Comparison of ENCODE assay signal across 1 cellular context in genomic region chr6:119313937-119314893, GRCh38.
TF ChIP-seq lines count a peak whose summit lies in the region.

No MANE protein-coding gene starts in this region.

TF ChIP-seq in GM12878, 131 proteins besides CTCF, POLR2A, EP300 and RAD21 (continued from another document and continues in another):
- TF ChIP-seq RELB (IDR thresholded peaks at IDR 0.05; ENCODE audit: low read depth) (peak; percentile 41), SPI1 (IDR thresholded peaks at IDR 0.05; ENCODE audit: borderline replicate concordance, insufficient read depth, low read depth, low read length) (peak; percentile 88), MTA2 (IDR thresholded peaks at IDR 0.05; ENCODE audit: low read depth) (peak; percentile 54), ESRRA (IDR thresholded peaks at IDR 0.05; ENCODE audit: low read length) (no peak), KDM1A (IDR thresholded peaks at IDR 0.05; ENCODE audit: borderline replicate concordance) (no peak), BACH1 (IDR thresholded peaks at IDR 0.05; ENCODE audit: borderline replicate concordance) (no peak; the same call in 1 of the 2 replicates), KLF5 (IDR thresholded peaks at IDR 0.05; ENCODE audit: partially characterized antibody) (no peak), ZNF207 (IDR thresholded peaks at IDR 0.05; ENCODE audit: borderline replicate concordance) (no peak), MLLT1 (IDR thresholded peaks at IDR 0.05) (peak; percentile 76), YBX1 (IDR thresholded peaks at IDR 0.05) (no peak), SKIL (IDR thresholded peaks at IDR 0.05; ENCODE audit: low read depth, poor library complexity, severe bottlenecking) (no peak), ELK1 (IDR thresholded peaks at IDR 0.05; ENCODE audit: low read depth, low read length) (no peak), POU2F2 (IDR thresholded peaks at IDR 0.05; ENCODE audit: borderline replicate concordance, low read depth, low read length) (peak; percentile 39; the same call in 1 of the 3 replicates), ZNF217 (IDR thresholded peaks at IDR 0.05) (0 out of 2 replicates have a peak, but pooled peaks have one; percentile 29), RUNX3 (IDR thresholded peaks at IDR 0.05; ENCODE audit: low read length) (peak; percentile 79), SUZ12 (IDR thresholded peaks at IDR 0.05; ENCODE audit: unreplicated experiment) (no peak), NR2C1 (IDR thresholded peaks at IDR 0.05) (no peak), WRNIP1 (IDR thresholded peaks at IDR 0.05; ENCODE audit: borderline replicate concordance, low read depth, low read length) (0 out of 2 replicates have a peak, but pooled peaks have one; percentile 74), KAT2A (conservative IDR thresholded peaks at IDR 0.05; ENCODE audit: control insufficient read depth, low read depth, low read length) (no peak), CBFB (IDR thresholded peaks at IDR 0.05; ENCODE audit: low read depth) (0 out of 2 replicates have a peak, but pooled peaks have one; percentile 40), BHLHE40 (IDR thresholded peaks at IDR 0.05; ENCODE audit: borderline replicate concordance in 1 of 2, low read depth in 2 of 2, low read length in 1 of 2) (peak; percentile 88 to 92), SUPT20H (IDR thresholded peaks at IDR 0.05; ENCODE audit: borderline replicate concordance, control insufficient read depth, low read depth, low read length) (no peak), ASH2L (IDR thresholded peaks at IDR 0.05; ENCODE audit: borderline replicate concordance, low read depth) (no peak), NFIC (IDR thresholded peaks at IDR 0.05; ENCODE audit: low read depth, low read length) (peak; percentile 43), MYB (IDR thresholded peaks at IDR 0.05; ENCODE audit: borderline replicate concordance, low read depth, low read length) (peak; percentile 30; the same call in 1 of the 2 replicates), CBX5 (IDR thresholded peaks at IDR 0.05; ENCODE audit: low read depth) (no peak), MEF2B (IDR thresholded peaks at IDR 0.05; ENCODE audit: partially characterized antibody, poor library complexity, severe bottlenecking) (peak; percentile 93), CHD1 (IDR thresholded peaks at IDR 0.05; ENCODE audit: low read depth, low read length) (no peak)
- TF ChIP-seq, protein P1, sequence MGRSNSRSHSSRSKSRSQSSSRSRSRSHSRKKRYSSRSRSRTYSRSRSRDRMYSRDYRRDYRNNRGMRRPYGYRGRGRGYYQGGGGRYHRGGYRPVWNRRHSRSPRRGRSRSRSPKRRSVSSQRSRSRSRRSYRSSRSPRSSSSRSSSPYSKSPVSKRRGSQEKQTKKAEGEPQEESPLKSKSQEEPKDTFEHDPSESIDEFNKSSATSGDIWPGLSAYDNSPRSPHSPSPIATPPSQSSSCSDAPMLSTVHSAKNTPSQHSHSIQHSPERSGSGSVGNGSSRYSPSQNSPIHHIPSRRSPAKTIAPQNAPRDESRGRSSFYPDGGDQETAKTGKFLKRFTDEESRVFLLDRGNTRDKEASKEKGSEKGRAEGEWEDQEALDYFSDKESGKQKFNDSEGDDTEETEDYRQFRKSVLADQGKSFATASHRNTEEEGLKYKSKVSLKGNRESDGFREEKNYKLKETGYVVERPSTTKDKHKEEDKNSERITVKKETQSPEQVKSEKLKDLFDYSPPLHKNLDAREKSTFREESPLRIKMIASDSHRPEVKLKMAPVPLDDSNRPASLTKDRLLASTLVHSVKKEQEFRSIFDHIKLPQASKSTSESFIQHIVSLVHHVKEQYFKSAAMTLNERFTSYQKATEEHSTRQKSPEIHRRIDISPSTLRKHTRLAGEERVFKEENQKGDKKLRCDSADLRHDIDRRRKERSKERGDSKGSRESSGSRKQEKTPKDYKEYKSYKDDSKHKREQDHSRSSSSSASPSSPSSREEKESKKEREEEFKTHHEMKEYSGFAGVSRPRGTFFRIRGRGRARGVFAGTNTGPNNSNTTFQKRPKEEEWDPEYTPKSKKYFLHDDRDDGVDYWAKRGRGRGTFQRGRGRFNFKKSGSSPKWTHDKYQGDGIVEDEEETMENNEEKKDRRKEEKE (IDR thresholded peaks at IDR 0.05), result no peak
- TF ChIP-seq, protein P2, sequence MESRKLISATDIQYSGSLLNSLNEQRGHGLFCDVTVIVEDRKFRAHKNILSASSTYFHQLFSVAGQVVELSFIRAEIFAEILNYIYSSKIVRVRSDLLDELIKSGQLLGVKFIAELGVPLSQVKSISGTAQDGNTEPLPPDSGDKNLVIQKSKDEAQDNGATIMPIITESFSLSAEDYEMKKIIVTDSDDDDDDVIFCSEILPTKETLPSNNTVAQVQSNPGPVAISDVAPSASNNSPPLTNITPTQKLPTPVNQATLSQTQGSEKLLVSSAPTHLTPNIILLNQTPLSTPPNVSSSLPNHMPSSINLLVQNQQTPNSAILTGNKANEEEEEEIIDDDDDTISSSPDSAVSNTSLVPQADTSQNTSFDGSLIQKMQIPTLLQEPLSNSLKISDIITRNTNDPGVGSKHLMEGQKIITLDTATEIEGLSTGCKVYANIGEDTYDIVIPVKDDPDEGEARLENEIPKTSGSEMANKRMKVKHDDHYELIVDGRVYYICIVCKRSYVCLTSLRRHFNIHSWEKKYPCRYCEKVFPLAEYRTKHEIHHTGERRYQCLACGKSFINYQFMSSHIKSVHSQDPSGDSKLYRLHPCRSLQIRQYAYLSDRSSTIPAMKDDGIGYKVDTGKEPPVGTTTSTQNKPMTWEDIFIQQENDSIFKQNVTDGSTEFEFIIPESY (IDR thresholded peaks at IDR 0.05), result no peak
- TF ChIP-seq, protein P3, sequence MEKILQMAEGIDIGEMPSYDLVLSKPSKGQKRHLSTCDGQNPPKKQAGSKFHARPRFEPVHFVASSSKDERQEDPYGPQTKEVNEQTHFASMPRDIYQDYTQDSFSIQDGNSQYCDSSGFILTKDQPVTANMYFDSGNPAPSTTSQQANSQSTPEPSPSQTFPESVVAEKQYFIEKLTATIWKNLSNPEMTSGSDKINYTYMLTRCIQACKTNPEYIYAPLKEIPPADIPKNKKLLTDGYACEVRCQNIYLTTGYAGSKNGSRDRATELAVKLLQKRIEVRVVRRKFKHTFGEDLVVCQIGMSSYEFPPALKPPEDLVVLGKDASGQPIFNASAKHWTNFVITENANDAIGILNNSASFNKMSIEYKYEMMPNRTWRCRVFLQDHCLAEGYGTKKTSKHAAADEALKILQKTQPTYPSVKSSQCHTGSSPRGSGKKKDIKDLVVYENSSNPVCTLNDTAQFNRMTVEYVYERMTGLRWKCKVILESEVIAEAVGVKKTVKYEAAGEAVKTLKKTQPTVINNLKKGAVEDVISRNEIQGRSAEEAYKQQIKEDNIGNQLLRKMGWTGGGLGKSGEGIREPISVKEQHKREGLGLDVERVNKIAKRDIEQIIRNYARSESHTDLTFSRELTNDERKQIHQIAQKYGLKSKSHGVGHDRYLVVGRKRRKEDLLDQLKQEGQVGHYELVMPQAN (conservative IDR thresholded peaks at IDR 0.05), result no peak
- TF ChIP-seq, protein P4, sequence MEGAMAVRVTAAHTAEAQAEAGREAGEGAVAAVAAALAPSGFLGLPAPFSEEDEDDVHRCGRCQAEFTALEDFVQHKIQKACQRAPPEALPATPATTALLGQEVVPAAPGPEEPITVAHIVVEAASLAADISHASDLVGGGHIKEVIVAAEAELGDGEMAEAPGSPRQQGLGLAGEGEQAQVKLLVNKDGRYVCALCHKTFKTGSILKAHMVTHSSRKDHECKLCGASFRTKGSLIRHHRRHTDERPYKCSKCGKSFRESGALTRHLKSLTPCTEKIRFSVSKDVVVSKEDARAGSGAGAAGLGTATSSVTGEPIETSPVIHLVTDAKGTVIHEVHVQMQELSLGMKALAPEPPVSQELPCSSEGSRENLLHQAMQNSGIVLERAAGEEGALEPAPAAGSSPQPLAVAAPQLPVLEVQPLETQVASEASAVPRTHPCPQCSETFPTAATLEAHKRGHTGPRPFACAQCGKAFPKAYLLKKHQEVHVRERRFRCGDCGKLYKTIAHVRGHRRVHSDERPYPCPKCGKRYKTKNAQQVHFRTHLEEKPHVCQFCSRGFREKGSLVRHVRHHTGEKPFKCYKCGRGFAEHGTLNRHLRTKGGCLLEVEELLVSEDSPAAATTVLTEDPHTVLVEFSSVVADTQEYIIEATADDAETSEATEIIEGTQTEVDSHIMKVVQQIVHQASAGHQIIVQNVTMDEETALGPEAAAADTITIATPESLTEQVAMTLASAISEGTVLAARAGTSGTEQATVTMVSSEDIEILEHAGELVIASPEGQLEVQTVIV (IDR thresholded peaks at IDR 0.05; ENCODE audit: borderline replicate concordance, partially characterized antibody), result no peak
- TF ChIP-seq, protein P5, sequence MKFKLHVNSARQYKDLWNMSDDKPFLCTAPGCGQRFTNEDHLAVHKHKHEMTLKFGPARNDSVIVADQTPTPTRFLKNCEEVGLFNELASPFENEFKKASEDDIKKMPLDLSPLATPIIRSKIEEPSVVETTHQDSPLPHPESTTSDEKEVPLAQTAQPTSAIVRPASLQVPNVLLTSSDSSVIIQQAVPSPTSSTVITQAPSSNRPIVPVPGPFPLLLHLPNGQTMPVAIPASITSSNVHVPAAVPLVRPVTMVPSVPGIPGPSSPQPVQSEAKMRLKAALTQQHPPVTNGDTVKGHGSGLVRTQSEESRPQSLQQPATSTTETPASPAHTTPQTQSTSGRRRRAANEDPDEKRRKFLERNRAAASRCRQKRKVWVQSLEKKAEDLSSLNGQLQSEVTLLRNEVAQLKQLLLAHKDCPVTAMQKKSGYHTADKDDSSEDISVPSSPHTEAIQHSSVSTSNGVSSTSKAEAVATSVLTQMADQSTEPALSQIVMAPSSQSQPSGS (IDR thresholded peaks at IDR 0.05; ENCODE audit: low read length), result peak; percentile 72
- TF ChIP-seq, protein P6, sequence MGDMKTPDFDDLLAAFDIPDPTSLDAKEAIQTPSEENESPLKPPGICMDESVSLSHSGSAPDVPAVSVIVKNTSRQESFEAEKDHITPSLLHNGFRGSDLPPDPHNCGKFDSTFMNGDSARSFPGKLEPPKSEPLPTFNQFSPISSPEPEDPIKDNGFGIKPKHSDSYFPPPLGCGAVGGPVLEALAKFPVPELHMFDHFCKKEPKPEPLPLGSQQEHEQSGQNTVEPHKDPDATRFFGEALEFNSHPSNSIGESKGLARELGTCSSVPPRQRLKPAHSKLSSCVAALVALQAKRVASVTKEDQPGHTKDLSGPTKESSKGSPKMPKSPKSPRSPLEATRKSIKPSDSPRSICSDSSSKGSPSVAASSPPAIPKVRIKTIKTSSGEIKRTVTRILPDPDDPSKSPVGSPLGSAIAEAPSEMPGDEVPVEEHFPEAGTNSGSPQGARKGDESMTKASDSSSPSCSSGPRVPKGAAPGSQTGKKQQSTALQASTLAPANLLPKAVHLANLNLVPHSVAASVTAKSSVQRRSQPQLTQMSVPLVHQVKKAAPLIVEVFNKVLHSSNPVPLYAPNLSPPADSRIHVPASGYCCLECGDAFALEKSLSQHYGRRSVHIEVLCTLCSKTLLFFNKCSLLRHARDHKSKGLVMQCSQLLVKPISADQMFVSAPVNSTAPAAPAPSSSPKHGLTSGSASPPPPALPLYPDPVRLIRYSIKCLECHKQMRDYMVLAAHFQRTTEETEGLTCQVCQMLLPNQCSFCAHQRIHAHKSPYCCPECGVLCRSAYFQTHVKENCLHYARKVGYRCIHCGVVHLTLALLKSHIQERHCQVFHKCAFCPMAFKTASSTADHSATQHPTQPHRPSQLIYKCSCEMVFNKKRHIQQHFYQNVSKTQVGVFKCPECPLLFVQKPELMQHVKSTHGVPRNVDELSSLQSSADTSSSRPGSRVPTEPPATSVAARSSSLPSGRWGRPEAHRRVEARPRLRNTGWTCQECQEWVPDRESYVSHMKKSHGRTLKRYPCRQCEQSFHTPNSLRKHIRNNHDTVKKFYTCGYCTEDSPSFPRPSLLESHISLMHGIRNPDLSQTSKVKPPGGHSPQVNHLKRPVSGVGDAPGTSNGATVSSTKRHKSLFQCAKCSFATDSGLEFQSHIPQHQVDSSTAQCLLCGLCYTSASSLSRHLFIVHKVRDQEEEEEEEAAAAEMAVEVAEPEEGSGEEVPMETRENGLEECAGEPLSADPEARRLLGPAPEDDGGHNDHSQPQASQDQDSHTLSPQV (IDR thresholded peaks at IDR 0.05), result no peak
